ENCODE assay signal across 1 cellular context in genomic region chr13:110615322-110616102, GRCh38.
TF ChIP-seq lines count a peak whose summit lies in the region.

Gene NAXD, plus strand, starts transcription at chr13:110615545. Its CDS starts 57 bp downstream, at chr13:110615602.

TF ChIP-seq in HepG2, 621 proteins besides CTCF, POLR2A, EP300 and RAD21 (continued from another document and continues in another):
- TF ChIP-seq CHCHD3 (CRISPR knock-in tag; IDR thresholded peaks at IDR 0.05) (peak; percentile 55; the same call in 1 of the 2 replicates), RFXANK (CRISPR knock-in tag; IDR thresholded peaks at IDR 0.05) (no peak), MBD4 (IDR thresholded peaks at IDR 0.05; ENCODE audit: borderline replicate concordance, low read length) (no peak), NFYC (CRISPR knock-in tag; IDR thresholded peaks at IDR 0.05) (peak; percentile 92), ZNF879 (CRISPR knock-in tag; IDR thresholded peaks at IDR 0.05) (no peak), FOXP1 (IDR thresholded peaks at IDR 0.05) (no peak), FOXP1 (CRISPR knock-in tag; IDR thresholded peaks at IDR 0.05) (no peak), ZBED4 (CRISPR knock-in tag; IDR thresholded peaks at IDR 0.05; ENCODE audit: borderline replicate concordance) (peak; percentile 56; the same call in 1 of the 2 replicates), ZSCAN25 (CRISPR knock-in tag; IDR thresholded peaks at IDR 0.05) (0 out of 2 replicates have a peak, but pooled peaks have one; percentile 57), ZNF710 (CRISPR knock-in tag; IDR thresholded peaks at IDR 0.05; ENCODE audit: borderline replicate concordance) (peak; percentile 28; the same call in 1 of the 2 replicates), ZNF792 (CRISPR knock-in tag; IDR thresholded peaks at IDR 0.05) (peak; percentile 38; the same call in 1 of the 2 replicates), NFIC (IDR thresholded peaks at IDR 0.05; ENCODE audit: low read length) (no peak), SP1 (IDR thresholded peaks at IDR 0.05) (no peak), SP1 (CRISPR knock-in tag; IDR thresholded peaks at IDR 0.05) (no peak), GTF2F1 (IDR thresholded peaks at IDR 0.05; ENCODE audit: low read length) (no peak), ZNF280D (CRISPR knock-in tag; IDR thresholded peaks at IDR 0.05) (no peak), TCF7 (IDR thresholded peaks at IDR 0.05; ENCODE audit: low read depth) (no peak), ZNF18 (CRISPR knock-in tag; IDR thresholded peaks at IDR 0.05; ENCODE audit: insufficient replicate concordance) (no peak), KDM5A (IDR thresholded peaks at IDR 0.05; ENCODE audit: borderline replicate concordance, low read length) (no peak), DMTF1 (CRISPR knock-in tag; IDR thresholded peaks at IDR 0.05) (no peak), ZNF670 (CRISPR knock-in tag; IDR thresholded peaks at IDR 0.05; ENCODE audit: borderline replicate concordance) (no peak), SNAPC5 (CRISPR knock-in tag; IDR thresholded peaks at IDR 0.05; ENCODE audit: borderline replicate concordance) (no peak), KLF16 (CRISPR knock-in tag; IDR thresholded peaks at IDR 0.05) (peak in 1 of 2 experiments; percentile 64; a peak in 1 of 4 replicates), BRD4 (CRISPR knock-in tag; IDR thresholded peaks at IDR 0.05) (no peak; the same call in 1 of the 2 replicates), PBX3 (CRISPR knock-in tag; IDR thresholded peaks at IDR 0.05; ENCODE audit: borderline replicate concordance) (peak; percentile 98), MAFG (CRISPR knock-in tag; IDR thresholded peaks at IDR 0.05) (no peak), AKNA (CRISPR knock-in tag; IDR thresholded peaks at IDR 0.05; ENCODE audit: borderline replicate concordance) (no peak), SETDB1 (CRISPR knock-in tag; IDR thresholded peaks at IDR 0.05; ENCODE audit: borderline replicate concordance) (no peak), ZBTB21 (CRISPR knock-in tag; IDR thresholded peaks at IDR 0.05) (no peak), KLF6 (CRISPR knock-in tag; IDR thresholded peaks at IDR 0.05) (no peak; the same call in 1 of the 2 replicates), STAT5B (CRISPR knock-in tag; IDR thresholded peaks at IDR 0.05) (no peak), ZNF20 (CRISPR knock-in tag; IDR thresholded peaks at IDR 0.05) (no peak), KAT7 (CRISPR knock-in tag; IDR thresholded peaks at IDR 0.05; ENCODE audit: borderline replicate concordance) (peak; percentile 48; the same call in 1 of the 2 replicates), NR2C2 (CRISPR knock-in tag; IDR thresholded peaks at IDR 0.05; ENCODE audit: borderline replicate concordance) (peak; percentile 76; the same call in 1 of the 2 replicates), ATF5 (CRISPR knock-in tag; IDR thresholded peaks at IDR 0.05; ENCODE audit: low read depth) (peak; percentile 43; the same call in 1 of the 2 replicates), ZNF546 (CRISPR knock-in tag; conservative IDR thresholded peaks at IDR 0.05) (no peak)
